11 cellular contexts compared by ENCODE assay signal in the genomic region with DNA sequence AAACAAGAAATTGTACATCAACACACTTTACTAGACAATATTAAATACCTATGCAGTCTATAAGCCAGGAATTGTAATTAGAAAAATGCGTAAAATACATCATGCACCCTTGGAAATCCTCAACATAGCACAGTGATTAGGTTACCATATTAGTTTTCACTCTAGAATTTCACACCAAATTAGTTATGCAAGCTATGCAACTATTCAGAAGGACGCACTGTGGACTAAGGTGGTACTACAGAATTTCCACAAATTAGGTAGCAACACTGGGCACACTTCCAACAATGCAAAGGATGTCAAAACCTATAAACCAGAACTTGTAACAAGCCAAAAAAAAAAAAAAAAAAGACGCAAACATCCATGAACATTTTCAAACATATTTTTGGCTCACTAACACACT.
DNase-seq lines count a peak whose midpoint lies in the region; ATAC-seq and TF ChIP-seq lines count a peak whose summit lies in the region.
"Had no signal": no experiment of that assay in that cellular context is flagged by ENCODE, and none has a peak within 500 bp of the region (broad histone marks: within the 10 kb centered on the region; RNA-seq: fewer than 3 reads in every experiment).

No MANE protein-coding gene starts in this region.

- ATAC-seq in GM21529 (IDR thresholded peaks at IDR 0.05; ENCODE audit: unreplicated experiment) (peak; percentile 45), GM18907 (IDR thresholded peaks at IDR 0.05; ENCODE audit: unreplicated experiment) (no peak), omental fat pad (ENCODE audit: low FRiP score) (no peak), GM19455 (IDR thresholded peaks at IDR 0.05; ENCODE audit: unreplicated experiment) (no peak)
- ATAC-seq: lower lobe of right lung had no signal

- H3K27me3 ChIP-seq in dorsolateral prefrontal cortex = peaks cover 0 to 53% (median 6%) of the 10 kb centered on the region in 45 donors

- H3K4me3 ChIP-seq in AG09309 (ENCODE audit: control insufficient read depth, low read depth, low read length) (no peak overlapping the region), dorsolateral prefrontal cortex (no peak overlapping the region)
- H3K4me3 ChIP-seq: lower lobe of right lung had no signal

- DNase-seq in AG09309 (ENCODE audit: low read depth) (no peak), RKO (ENCODE audit: low spot score) (peak; percentile 63), fibroblast of gingiva (ENCODE audit: low read depth) (peak; percentile 20), omental fat pad (ENCODE audit: low spot score) (no peak), dorsolateral prefrontal cortex (no peak)
- DNase-seq: lower lobe of right lung; stimulated activated CD8-positive, alpha-beta memory T cell treated with anti-CD3 and anti-CD28 coated beads, Interleukin-4, amount 100 ng/mL, for 48 hours had no signal

- H3K27ac ChIP-seq in dorsolateral prefrontal cortex = no peak overlapping the region
- H3K27ac ChIP-seq: lower lobe of right lung, RWPE1 had no signal

- intact Hi-C loops in dorsolateral prefrontal cortex (cut with DNase I) = no loop called here

- peak; percentile 19 for TF ChIP-seq CTCF in AG09309 (IDR thresholded peaks at IDR 0.05; ENCODE audit: control insufficient read depth, insufficient read depth, low read depth, low read length, missing control alignments)
- TF ChIP-seq CTCF in omental fat pad (IDR thresholded peaks at IDR 0.05) = no peak
- TF ChIP-seq CTCF in dorsolateral prefrontal cortex (IDR thresholded peaks at IDR 0.05 in 54 of 56, conservative IDR thresholded peaks at IDR 0.05 in 2 of 56; ENCODE audit: low read depth in 1 of 56, partially characterized antibody in 56 of 56) = peak in 1 of 56 donors; percentile 26

Comparison
In these comparisons a context has a peak if more than half of its experiments do, and no peak if none do; other contexts are left out.
1. DNase-seq: peak in RKO (single experiment) and fibroblast of gingiva (single experiment); none in AG09309 (single experiment), omental fat pad (single experiment) and dorsolateral prefrontal cortex (0 of 10).